Comparison of ENCODE assay signal across 12 cellular contexts in genomic region chr7:97272237-97272975, GRCh38.
A peak's percentile ranks its signal among the peaks of the same experiment; 100 is the strongest.
DNase-seq lines count a peak whose midpoint lies in the region; ATAC-seq and TF ChIP-seq lines count a peak whose summit lies in the region.
"Had no signal": no experiment of that assay in that cellular context is flagged by ENCODE, and none has a peak within 500 bp of the region (broad histone marks: within the 10 kb centered on the region; RNA-seq: fewer than 3 reads in every experiment).

No MANE protein-coding gene starts in this region.

- H3K79me1 ChIP-seq in H9 (ENCODE audit: insufficient read depth, low read depth, low read length, poor library complexity, severe bottlenecking) = no peaks in the 10 kb centered on the region

- no peak overlapping the region for H2BK20ac ChIP-seq in H9 (ENCODE audit: low read depth, low read length, poor library complexity, severe bottlenecking)

- H4K91ac ChIP-seq in H9 (ENCODE audit: insufficient read length, low read depth, low read length) = no peak overlapping the region

- no peak overlapping the region for H3T11ph ChIP-seq in H9 (ENCODE audit: low read length)

- no peak overlapping the region for H2BK15ac ChIP-seq in H9 (ENCODE audit: low read depth, low read length)

- H2AFZ ChIP-seq in H9 (ENCODE audit: low read length) = no peak overlapping the region

- H3K27me3 ChIP-seq in MG63 (no peaks in the 10 kb centered on the region), H9 (ENCODE audit: insufficient read depth, low read length) (no peaks in the 10 kb centered on the region), body of pancreas (no peaks in the 10 kb centered on the region)

- H3K27ac ChIP-seq in H9 (ENCODE audit: insufficient read length, low read depth, low read length) = no peak overlapping the region
- no peak overlapping the region for H3K27ac ChIP-seq in body of pancreas
- H3K27ac ChIP-seq: 22Rv1 had no signal

- no peak overlapping the region for H3K4me3 ChIP-seq in MG63
- no peak overlapping the region for H3K4me3 ChIP-seq in body of pancreas

- no peaks in the 10 kb centered on the region for H3K9me3 ChIP-seq in MG63
- H3K9me3 ChIP-seq in H9 (ENCODE audit: control insufficient read depth, low read depth, low read length) = no peaks in the 10 kb centered on the region
- H3K9me3 ChIP-seq in body of pancreas = no peaks in the 10 kb centered on the region

- H3K14ac ChIP-seq in H9 (ENCODE audit: insufficient read depth, low read length) = no peak overlapping the region

- H3K36me3 ChIP-seq in MG63 (no peaks in the 10 kb centered on the region), body of pancreas (replicated peaks in 1 of 2; ENCODE audit: insufficient read depth in 1 of 2, low read depth in 2 of 2) (no peaks in the 10 kb centered on the region)

- H3K4me1 ChIP-seq in H9 (ENCODE audit: insufficient read depth, low read length) (peaks cover 3% of the 10 kb centered on the region; the same call in 1 of the 2 replicates), body of pancreas (no peaks in the 10 kb centered on the region)

- no peak overlapping the region for H2BK5ac ChIP-seq in H9 (ENCODE audit: insufficient read length, low read length)

- no peaks in the 10 kb centered on the region for H3K36me3 Mint-ChIP-seq in H9 (ENCODE audit: insufficient read depth in 1 of 3, low read depth in 3 of 3)
- no peaks in the 10 kb centered on the region for H3K36me3 Mint-ChIP-seq in T-helper 2 cell treated with Interferon-gamma antibody and Interleukin-4, amounts not matched to agents 5 μg/mL and 100 μg/mL, for 36 hours (ENCODE audit: low read depth)

- H3K4me3 Mint-ChIP-seq in H9 = no peak overlapping the region
- H3K4me3 Mint-ChIP-seq in T-helper 2 cell treated with Interferon-gamma antibody and Interleukin-4, amounts not matched to agents 5 μg/mL and 100 μg/mL, for 36 hours = no peak overlapping the region
- H3K4me3 Mint-ChIP-seq: activated CD4-positive, alpha-beta T cell treated with anti-CD3 and anti-CD28 coated beads, Interleukin-2, amount 10 ng/mL, durations not matched to agents 7 days and 5 days had no signal

- H2AK5ac ChIP-seq in H9 (ENCODE audit: insufficient read length, low read length) = no peak overlapping the region

- no peak overlapping the region for H3K4ac ChIP-seq in H9 (ENCODE audit: low read depth, low read length)

- H2BK12ac ChIP-seq in H9 (ENCODE audit: insufficient read length, low read depth, low read length) = no peak overlapping the region

- intact Hi-C loops in body of pancreas (cut with DNase I) = no loop called here

- TF ChIP-seq POLR2A in body of pancreas (IDR thresholded peaks at IDR 0.05) = no peak

- WGBS in H9 (ENCODE audit: extremely low coverage, insufficient read length, low lambda C conversion rate) = no CpG with 5 or more reads among the region's 7 CpGs
- 44 to 46% methylated on average over 7 of the region's 7 CpGs for WGBS in body of pancreas, 2 donors

- H3K79me2 ChIP-seq in H9 (ENCODE audit: insufficient read depth, low read length) = no peaks in the 10 kb centered on the region

- peak overlapping the region in 1 of 3 experiments; percentile 15; a peak in 2 of 7 replicates for H3K27ac Mint-ChIP-seq in H9
- H3K27ac Mint-ChIP-seq in T-helper 2 cell treated with Interferon-gamma antibody and Interleukin-4, amounts not matched to agents 5 μg/mL and 100 μg/mL, for 36 hours = no peak overlapping the region
- H3K27ac Mint-ChIP-seq: activated CD4-positive, alpha-beta T cell treated with anti-CD3 and anti-CD28 coated beads, Interleukin-2, amount 10 ng/mL, durations not matched to agents 7 days and 5 days had no signal

- TF ChIP-seq CTCF in H9 (conservative IDR thresholded peaks at IDR 0.05) (no peak), body of pancreas (IDR thresholded peaks at IDR 0.05) (no peak)

- H4K5ac ChIP-seq in H9 (ENCODE audit: insufficient read length, low read depth, low read length) = no peak overlapping the region

- no peaks in the 10 kb centered on the region for H3K9me3 Mint-ChIP-seq in H9
- H3K9me3 Mint-ChIP-seq in T-helper 2 cell treated with Interferon-gamma antibody and Interleukin-4, amounts not matched to agents 5 μg/mL and 100 μg/mL, for 36 hours = no peaks in the 10 kb centered on the region
- H3K9me3 Mint-ChIP-seq: activated CD4-positive, alpha-beta T cell treated with anti-CD3 and anti-CD28 coated beads, Interleukin-2, amount 10 ng/mL, durations not matched to agents 7 days and 5 days had no signal

- H4K8ac ChIP-seq in H9 (replicated peaks; ENCODE audit: insufficient read length, low read depth, low read length) = no peak overlapping the region

- no peaks in the 10 kb centered on the region for H3K27me3 Mint-ChIP-seq in H9 (ENCODE audit: low read depth)
- no peaks in the 10 kb centered on the region for H3K27me3 Mint-ChIP-seq in T-helper 2 cell treated with Interferon-gamma antibody and Interleukin-4, amounts not matched to agents 5 μg/mL and 100 μg/mL, for 36 hours (ENCODE audit: low read depth)
- H3K27me3 Mint-ChIP-seq: activated CD4-positive, alpha-beta T cell treated with anti-CD3 and anti-CD28 coated beads, Interleukin-2, amount 10 ng/mL, durations not matched to agents 7 days and 5 days had no signal

- no peaks in the 10 kb centered on the region for H4K20me1 ChIP-seq in H9 (ENCODE audit: control insufficient read depth, insufficient read depth, insufficient read length)

- no peak overlapping the region for H2BK120ac ChIP-seq in H9 (ENCODE audit: low read depth, low read length, poor library complexity, severe bottlenecking)

- DNase-seq in NOMO-1 treated with DMSO at 0.1 percent for 48 hours (lab: John Stamatoyannopoulos, UW; ENCODE audit: unreplicated experiment) (peak; percentile 35), NOMO-1 treated with dmso at 0.1 percent for 144 hours (lab: John Stamatoyannopoulos, UW; ENCODE audit: unreplicated experiment) (no peak), MG63 (no peak), H9 (no peak), body of pancreas (no peak)
- DNase-seq in T-helper 2 cell treated with Interferon-gamma antibody and Interleukin-4, amounts not matched to agents 5 μg/mL and 100 μg/mL, for 36 hours (ENCODE audit: low spot score) = no peak
- DNase-seq: activated CD4-positive, alpha-beta T cell treated with anti-CD3 and anti-CD28 coated beads, Interleukin-2, amount 10 ng/mL, durations not matched to agents 7 days and 5 days; caudate nucleus; NCI-H146 had no signal

- H3K4me2 ChIP-seq in H9 (ENCODE audit: insufficient read depth, insufficient read length, low read length) = no peak overlapping the region

- peak; percentile 95 for ATAC-seq in GM21723 (IDR thresholded peaks at IDR 0.05; ENCODE audit: unreplicated experiment)
- ATAC-seq in HG03378 (IDR thresholded peaks at IDR 0.05; ENCODE audit: unreplicated experiment) = peak; percentile 89
- no peak for ATAC-seq in body of pancreas

- no peak overlapping the region for H3K56ac ChIP-seq in H9 (ENCODE audit: insufficient read length, low read depth, low read length)

- peaks cover 12 to 22% of the 10 kb centered on the region in 2 experiments for H3K4me1 Mint-ChIP-seq in H9
- H3K4me1 Mint-ChIP-seq in T-helper 2 cell treated with Interferon-gamma antibody and Interleukin-4, amounts not matched to agents 5 μg/mL and 100 μg/mL, for 36 hours (ENCODE audit: low read depth) = no peaks in the 10 kb centered on the region
- H3K4me1 Mint-ChIP-seq: activated CD4-positive, alpha-beta T cell treated with anti-CD3 and anti-CD28 coated beads, Interleukin-2, amount 10 ng/mL, durations not matched to agents 7 days and 5 days had no signal

- H3K23ac ChIP-seq in H9 (ENCODE audit: insufficient read length, low read depth, low read length) = no peak overlapping the region

- H3K23me2 ChIP-seq in H9 (ENCODE audit: insufficient read length, low read depth, low read length, poor library complexity, severe bottlenecking) = no peaks in the 10 kb centered on the region

- H3K9ac ChIP-seq in H9 (ENCODE audit: extremely low read depth, insufficient read length, low read length) = no peak overlapping the region

- no peak overlapping the region for H3K18ac ChIP-seq in H9 (ENCODE audit: insufficient read length, low read depth, low read length)
